In genomic region chr18:55779461-55779710, GRCh38 we compare ENCODE assay signal across 8 cellular contexts.
DNase-seq lines count a peak whose midpoint lies in the region; ATAC-seq and TF ChIP-seq lines count a peak whose summit lies in the region.

No MANE protein-coding gene starts in this region.

- no peaks in the 10 kb centered on the region for H3K36me3 Mint-ChIP-seq in WTC11
- H3K36me3 Mint-ChIP-seq in stimulated activated memory B cell treated with anti-CD40 and anti-IgM and Interleukin-4, amounts not matched to agents 10 μg/mL and 1 μg/mL and 100 μg/mL, for 72 hours = no peaks in the 10 kb centered on the region

- peak; percentile 29; the same call in 1 of the 2 replicates for ATAC-seq in WTC11
- no peak for ATAC-seq in stimulated activated memory B cell treated with anti-CD40 and anti-IgM and Interleukin-4, amounts not matched to agents 10 μg/mL and 1 μg/mL and 100 μg/mL, for 72 hours
- no peak for ATAC-seq in GM18858 (IDR thresholded peaks at IDR 0.05; ENCODE audit: unreplicated experiment)

- WGBS in iPS DF 6.9 (ENCODE audit: insufficient coverage, insufficient read length) = no CpG with 5 or more reads among the region's 8 CpGs

- H3K27me3 Mint-ChIP-seq in WTC11 (ENCODE audit: low read depth) = 0 out of 2 replicates have a peak, but pooled peaks cover 5% of the 10 kb centered on the region
- no peaks in the 10 kb centered on the region for H3K27me3 Mint-ChIP-seq in stimulated activated memory B cell treated with anti-CD40 and anti-IgM and Interleukin-4, amounts not matched to agents 10 μg/mL and 1 μg/mL and 100 μg/mL, for 72 hours

- H3K4me1 ChIP-seq in HEK293 (ENCODE audit: control insufficient read depth, insufficient read depth, low read length) = peaks cover 6% of the 10 kb centered on the region; the same call in 1 of the 2 replicates
- peaks cover 2% of the 10 kb centered on the region; the same call in 1 of the 2 replicates for H3K4me1 ChIP-seq in iPS DF 6.9 (ENCODE audit: control insufficient read depth, insufficient read depth, low read length)

- H3K27ac ChIP-seq in HEK293 (ENCODE audit: extremely low read depth, low read depth, low read length) (no peak overlapping the region; the same call in 1 of the 2 replicates), iPS DF 6.9 (ENCODE audit: low read length) (no peak overlapping the region)

- peak overlapping the region; percentile 77 for H3K4me3 Mint-ChIP-seq in WTC11
- H3K4me3 Mint-ChIP-seq in stimulated activated memory B cell treated with anti-CD40 and anti-IgM and Interleukin-4, amounts not matched to agents 10 μg/mL and 1 μg/mL and 100 μg/mL, for 72 hours = peak overlapping the region; percentile 71

- TF ChIP-seq CTCF in HEK293 (tag by site-specific recombination; IDR thresholded peaks at IDR 0.05) (no peak), WTC11 (IDR thresholded peaks at IDR 0.05) (no peak)

- POLR2A ChIA-PET in HEK293 (lab: Yijun Ruan, JAX) = interaction anchor here (1.0 kb wide), 1 partner anchor 193 kb away, joined by 3 read pairs; no protein-coding TSS in a partner anchor
- POLR2A ChIA-PET in WTC11 (lab: Charles Lee) = no interaction called here

- H3K27me3 ChIP-seq in iPS DF 6.9 (ENCODE audit: control insufficient read depth, insufficient read depth, low read length) = no peaks in the 10 kb centered on the region; the same call in 1 of the 2 replicates

- peak overlapping the region; percentile 54; the same call in 1 of the 2 replicates for H3K27ac Mint-ChIP-seq in WTC11
- peak overlapping the region; percentile 54 for H3K27ac Mint-ChIP-seq in stimulated activated memory B cell treated with anti-CD40 and anti-IgM and Interleukin-4, amounts not matched to agents 10 μg/mL and 1 μg/mL and 100 μg/mL, for 72 hours

- H3K36me3 ChIP-seq in HEK293 (ENCODE audit: control insufficient read depth in 2 of 2, insufficient read depth in 1 of 2, low read length in 2 of 2) (no peaks in the 10 kb centered on the region), iPS DF 6.9 (ENCODE audit: control insufficient read depth, insufficient read depth, low read length) (no peaks in the 10 kb centered on the region)

- H3K9me3 ChIP-seq in HEK293 (ENCODE audit: control insufficient read depth, insufficient read depth, low read depth, low read length) (no peaks in the 10 kb centered on the region), iPS DF 6.9 (ENCODE audit: control insufficient read depth, insufficient read depth, low read length) (no peaks in the 10 kb centered on the region)

- peak overlapping the region; percentile 51 for H3K4me3 ChIP-seq in HEK293 (ENCODE audit: low read depth, low read length)
- peak overlapping the region; percentile 52; the same call in 1 of the 2 replicates for H3K4me3 ChIP-seq in iPS DF 6.9 (ENCODE audit: low read length)

- H3K4me1 Mint-ChIP-seq in WTC11 = peaks cover 47% of the 10 kb centered on the region
- H3K4me1 Mint-ChIP-seq in stimulated activated memory B cell treated with anti-CD40 and anti-IgM and Interleukin-4, amounts not matched to agents 10 μg/mL and 1 μg/mL and 100 μg/mL, for 72 hours = peaks cover 23% of the 10 kb centered on the region

- no peaks in the 10 kb centered on the region for H3K9me3 Mint-ChIP-seq in WTC11
- H3K9me3 Mint-ChIP-seq in stimulated activated memory B cell treated with anti-CD40 and anti-IgM and Interleukin-4, amounts not matched to agents 10 μg/mL and 1 μg/mL and 100 μg/mL, for 72 hours = no peaks in the 10 kb centered on the region

- DNase-seq in WTC11 (ENCODE audit: low spot score) = peak; percentile 27
- no peak for DNase-seq in iPS DF 6.9 (ENCODE audit: low read depth, low spot score)
- DNase-seq in COLO829 (ENCODE audit: low spot score) = no peak
- DNase-seq in mucosa of gallbladder (ENCODE audit: low spot score) = no peak
- DNase-seq in HK-2 (ENCODE audit: unreplicated experiment) = no peak

- CTCF ChIA-PET in HEK293 (lab: Yijun Ruan, JAX) = interaction anchor here (0.7 to 3.5 kb wide), 15 partner anchors 12 to 613 kb away, joined by 3 to 18 read pairs (median 3); no protein-coding TSS in a partner anchor
- CTCF ChIA-PET in WTC11 (lab: Charles Lee) = interaction anchor here (0.7 to 2.2 kb wide), 6 partner anchors 82 to 797 kb away, joined by 3 to 8 read pairs (median 4); no protein-coding TSS in a partner anchor

TF ChIP-seq in HEK293, 187 proteins besides CTCF, POLR2A, EP300 and RAD21:
- TF ChIP-seq ZBTB20 (tag by site-specific recombination; IDR thresholded peaks at IDR 0.05) (peak; percentile 68), KLF10 (tag by site-specific recombination; IDR thresholded peaks at IDR 0.05) (no peak)
TF ChIP-seq in HEK293: peak in this region for 1.

TF ChIP-seq in WTC11, 78 proteins besides CTCF, POLR2A, EP300 and RAD21:
- TF ChIP-seq ZNF532 (CRISPR knock-in tag; IDR thresholded peaks at IDR 0.05; ENCODE audit: borderline replicate concordance) (no peak), IRF2 (CRISPR knock-in tag; IDR thresholded peaks at IDR 0.05; ENCODE audit: borderline replicate concordance, low read depth) (no peak), ZNF232 (CRISPR knock-in tag; IDR thresholded peaks at IDR 0.05) (no peak), NR1H2 (CRISPR knock-in tag; IDR thresholded peaks at IDR 0.05) (no peak)
TF ChIP-seq in WTC11: peak in this region for 0.
